In the genomic region with DNA sequence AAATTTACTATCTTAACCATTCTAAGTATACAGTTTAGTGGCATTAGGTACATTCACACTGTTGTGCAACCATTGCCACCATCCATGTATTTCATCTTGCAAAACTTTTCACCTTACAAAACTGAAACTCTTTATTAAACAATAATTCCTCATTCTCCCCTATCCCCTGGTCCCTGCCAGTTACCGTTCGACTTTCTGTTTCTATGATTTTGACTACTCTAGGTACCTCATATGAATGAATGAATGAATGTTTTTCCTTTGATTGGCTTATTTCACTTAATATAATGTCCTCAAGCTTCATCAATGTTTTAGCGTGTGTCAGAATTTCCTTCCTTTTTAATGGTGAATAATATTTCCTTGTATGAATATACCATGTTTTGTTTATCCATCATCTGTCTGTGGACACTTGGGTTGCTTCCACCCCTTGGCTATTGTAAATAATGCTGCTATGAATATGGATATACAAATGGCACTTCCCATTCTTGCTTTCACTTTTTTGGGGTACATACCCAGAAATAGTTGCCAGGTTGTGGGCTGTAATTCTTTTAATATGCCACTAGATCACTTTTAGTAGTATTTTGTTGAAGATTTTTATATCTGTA, we compare ENCODE assay signal across 13 cellular contexts.
"Had no signal": no experiment of that assay in that cellular context is flagged by ENCODE, and none has a peak within 500 bp of the region (broad histone marks: within the 10 kb centered on the region; RNA-seq: fewer than 3 reads in every experiment).

No MANE protein-coding gene starts in this region.

- H3K27ac ChIP-seq: ascending aorta, colonic mucosa, sigmoid colon, thoracic aorta had no signal

- H3K36me3 ChIP-seq: colonic mucosa, thoracic aorta had no signal

- ATAC-seq: effector memory CD8-positive, alpha-beta T cell; left ventricle myocardium superior had no signal

- H3K27me3 ChIP-seq: ascending aorta, colonic mucosa, sigmoid colon had no signal

- H3K27ac Mint-ChIP-seq: activated CD4-positive, alpha-beta T cell treated with anti-CD3 and anti-CD28 coated beads, Interleukin-2, amount 10 ng/mL, durations not matched to agents 7 days and 5 days had no signal

- H3K27me3 Mint-ChIP-seq: activated CD4-positive, alpha-beta T cell treated with anti-CD3 and anti-CD28 coated beads, Interleukin-2, amount 10 ng/mL, durations not matched to agents 7 days and 5 days; effector memory CD8-positive, alpha-beta T cell had no signal

- H3K9me3 ChIP-seq: ascending aorta, colonic mucosa, sigmoid colon, thoracic aorta had no signal

- H3K9me3 Mint-ChIP-seq: activated CD4-positive, alpha-beta T cell treated with anti-CD3 and anti-CD28 coated beads, Interleukin-2, amount 10 ng/mL, durations not matched to agents 7 days and 5 days; effector memory CD8-positive, alpha-beta T cell had no signal

- H3K4me3 ChIP-seq: ascending aorta, colonic mucosa, sigmoid colon, thoracic aorta had no signal

- H3K4me1 ChIP-seq: colonic mucosa had no signal

- H3K4me3 Mint-ChIP-seq: activated CD4-positive, alpha-beta T cell treated with anti-CD3 and anti-CD28 coated beads, Interleukin-2, amount 10 ng/mL, durations not matched to agents 7 days and 5 days; effector memory CD8-positive, alpha-beta T cell had no signal

- DNase-seq: activated CD4-positive, alpha-beta T cell treated with anti-CD3 and anti-CD28 coated beads, Interleukin-2, amount 10 ng/mL, durations not matched to agents 7 days and 5 days; activated CD4-positive, CD25-positive, alpha-beta regulatory T cell; activated T-cell treated with anti-CD3 and anti-CD28 coated beads, Interleukin-2, amount 50 U/mL, for 48 hours; colonic mucosa; effector memory CD8-positive, alpha-beta T cell; hippocampal formation; left ventricle myocardium superior; mesenchymal stem cell; sigmoid colon; stimulated activated CD4-positive, alpha-beta T cell treated with anti-CD3 and anti-CD28 coated beads, Interleukin-2, amount 100 ng/mL, for 24 hours; stimulated activated naive CD4-positive, alpha-beta T cell treated with Interleukin-2 at 50 U/mL for 16 hours had no signal
